7 cellular contexts compared by ENCODE assay signal in the genomic region with DNA sequence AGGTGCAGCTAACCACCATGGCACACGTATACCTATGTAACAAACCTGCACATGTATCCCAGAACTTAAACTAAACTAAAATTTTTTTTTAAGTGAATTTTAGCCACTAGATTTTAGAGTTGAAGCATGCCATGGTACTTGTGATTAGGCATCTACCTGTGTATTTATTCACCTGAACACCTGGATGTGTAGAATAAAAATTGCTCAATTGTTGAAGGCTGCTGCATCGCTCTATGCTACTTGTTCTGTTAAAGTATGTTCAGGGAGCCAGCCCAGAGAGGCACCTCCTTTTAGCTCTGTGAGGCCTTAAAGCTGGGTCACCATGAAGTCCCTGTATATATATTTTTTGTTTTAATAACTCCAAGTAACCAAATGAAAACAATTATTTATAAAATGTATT. TPM values are rescaled to one million over a fixed set of nuclear protein-coding genes. Genes with fewer than 3 reads are reported as not detected.
"Had no signal": no experiment of that assay in that cellular context is flagged by ENCODE, and none has a peak within 500 bp of the region (broad histone marks: within the 10 kb centered on the region; RNA-seq: fewer than 3 reads in every experiment).

No MANE protein-coding gene starts in this region.

- H3K4me3 ChIP-seq: GM23338 had no signal

- H3K4me2 ChIP-seq: GM23338 had no signal

- ATAC-seq: GM23338 had no signal

- DNase-seq: H9, HCEC 1CT, IMR-90 had no signal

- FAIRE-seq: H1, H54, HTR-8/SVneo had no signal

- H2AFZ ChIP-seq: GM23338 had no signal

RNA-seq across cellular contexts. Expression of gene SLC22A3, which starts 28.3 kb away (rescaled TPM):
- total RNA-seq: IMR-90 had no signal
- polyA plus RNA-seq: IMR-90 had no signal
